In the genomic region with DNA sequence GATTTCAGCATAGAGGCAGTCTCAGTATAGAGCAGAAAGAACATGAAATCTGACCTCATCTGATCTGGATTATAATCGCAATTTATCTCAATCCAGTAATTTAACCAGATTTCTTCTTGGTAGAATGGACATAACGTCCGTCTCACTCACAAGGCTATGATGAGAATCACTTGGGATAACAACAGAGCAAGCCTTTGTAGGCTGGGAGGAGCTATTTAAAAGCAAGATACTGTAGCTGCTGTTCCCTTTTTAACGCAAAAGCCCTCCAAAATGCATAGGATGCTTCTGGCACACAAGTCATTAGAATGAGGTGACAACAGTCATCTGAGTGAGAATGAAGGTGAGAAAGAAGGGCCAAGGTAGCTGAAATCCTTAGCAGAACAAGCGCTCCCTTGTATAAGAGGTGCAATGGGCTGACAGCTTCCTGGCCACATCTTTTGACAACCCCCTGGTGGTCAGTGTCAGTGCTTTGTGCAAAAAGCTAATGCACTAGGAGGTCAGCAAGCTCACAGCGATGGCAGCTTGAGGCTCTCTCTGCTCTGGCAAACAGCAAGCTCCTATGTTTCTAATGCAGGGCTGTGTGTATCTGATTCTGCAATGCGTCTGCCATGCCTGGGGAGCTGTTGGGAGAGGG, we compare ENCODE assay signal across 11 cellular contexts. TPM values are rescaled to one million over a fixed set of nuclear protein-coding genes. Genes with fewer than 3 reads are reported as not detected.
DNase-seq lines count a peak whose midpoint lies in the region; ATAC-seq lines count a peak whose summit lies in the region.
"Had no signal": no experiment of that assay in that cellular context is flagged by ENCODE, and none has a peak within 500 bp of the region (broad histone marks: within the 10 kb centered on the region; RNA-seq: fewer than 3 reads in every experiment).

No MANE protein-coding gene starts in this region.

- in situ Hi-C loops in Caki2 (cut with HindIII; ENCODE audit: low pct_unique_long_range_greater_than_20kb, low sequenced_read_pairs): no loop called here

- no peaks in the 10 kb centered on the region for H3K9me3 ChIP-seq in effector memory CD4-positive, alpha-beta T cell (ENCODE audit: control insufficient read depth, low read length)

- H3K27ac ChIP-seq in effector memory CD4-positive, alpha-beta T cell (ENCODE audit: insufficient read depth, low read length, poor library complexity, severe bottlenecking): no peak overlapping the region
- H3K27ac ChIP-seq: KMS-11 had no signal

- DNase-seq in Caki2 (ENCODE audit: low read depth) (peak; percentile 12), HT1080 (ENCODE audit: low read depth) (peak; percentile 27), amniotic epithelial cell (ENCODE audit: low read depth) (peak; percentile 46), lung microvascular endothelial cell (ENCODE audit: low read depth in 2 of 2) (peak; percentile 9 to 13), NCI-H2081 (lab: John Stamatoyannopoulos, UW) (no peak)
- no peak for DNase-seq in effector memory CD4-positive, alpha-beta T cell
- DNase-seq: activated T-cell treated with anti-CD3 and anti-CD28 coated beads, Interleukin-2, amount 50 U/mL, for 1 hour had no signal

- no peak overlapping the region for H3K4me3 ChIP-seq in effector memory CD4-positive, alpha-beta T cell (ENCODE audit: insufficient read depth, low read depth, low read length, poor library complexity, severe bottlenecking)

- peaks cover 5% of the 10 kb centered on the region for H3K27me3 ChIP-seq in effector memory CD4-positive, alpha-beta T cell (replicated peaks; ENCODE audit: control insufficient read depth, insufficient read depth, low read length, poor library complexity, severe bottlenecking)

- H3K4me1 ChIP-seq in effector memory CD4-positive, alpha-beta T cell (ENCODE audit: control insufficient read depth, insufficient read depth, low read length, poor library complexity, severe bottlenecking): no peaks in the 10 kb centered on the region

- no peaks in the 10 kb centered on the region for H3K36me3 ChIP-seq in effector memory CD4-positive, alpha-beta T cell (ENCODE audit: control insufficient read depth, insufficient read depth, low read length)

- no peak for ATAC-seq in GM21526 (IDR thresholded peaks at IDR 0.05; ENCODE audit: low FRiP score, unreplicated experiment)
- ATAC-seq in GM19023 (IDR thresholded peaks at IDR 0.05; ENCODE audit: unreplicated experiment): no peak

RNA-seq across cellular contexts. Expression of gene METTL24, which starts 16.4 kb away (rescaled TPM):
- not detected in 2 replicates for total RNA-seq in Caki2 (2014; rRNA removed; shearing (Covaris generic); ENCODE audit: low replicate concordance)
- total RNA-seq in HT1080 (2014; rRNA removed; shearing (Covaris generic)): not detected in 2 replicates
- polyA plus RNA-seq in HT1080 (2015; cell fraction: cytosol; rRNA removed): not detected in 2 replicates
- polyA plus RNA-seq in HT1080 (2015; cell fraction: nucleus; rRNA removed): not detected in 2 replicates
- not detected in 2 replicates for total RNA-seq in lung microvascular endothelial cell
- polyA plus RNA-seq: keratinocyte had no signal

Comparison
In these comparisons a context has a peak if more than half of its experiments do, and no peak if none do; other contexts are left out.
1. DNase-seq: peak in Caki2 (single experiment), HT1080 (single experiment), amniotic epithelial cell (single experiment) and lung microvascular endothelial cell (2 of 2); none in effector memory CD4-positive, alpha-beta T cell (0 of 3) and NCI-H2081 (0 of 2).